In the genomic region with DNA sequence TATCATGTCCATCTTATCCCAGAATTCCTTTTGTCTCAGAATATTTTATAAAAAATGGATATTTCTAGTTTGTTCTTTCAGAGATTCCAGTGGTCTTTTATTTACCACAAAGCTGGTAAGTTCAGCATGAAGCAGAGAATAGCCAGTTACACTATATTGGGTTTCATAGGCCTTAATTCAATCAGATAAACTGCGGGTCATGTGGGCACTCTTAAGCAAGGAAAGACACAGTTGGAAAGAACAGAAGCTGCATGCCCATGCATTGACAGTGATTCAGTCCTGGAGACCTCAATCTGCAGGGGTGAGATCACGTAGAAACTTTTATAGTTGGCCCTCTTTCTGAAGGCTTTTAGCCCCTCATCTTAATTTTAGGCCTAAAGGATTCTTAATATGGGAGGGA, we compare ENCODE assay signal across 28 cellular contexts.
"Had no signal": no experiment of that assay in that cellular context is flagged by ENCODE, and none has a peak within 500 bp of the region (broad histone marks: within the 10 kb centered on the region; RNA-seq: fewer than 3 reads in every experiment).

No MANE protein-coding gene starts in this region.

- H3K36me3 ChIP-seq: adrenal gland, brain microvascular endothelial cell, gastrocnemius medialis, heart left ventricle had no signal

- ATAC-seq: activated T-helper 17 cell treated with anti-CD3 and anti-CD28 coated beads, Interleukin-2, amount 50 U/mL, for 72 hours; esophagus mucosa; foreskin keratinocyte; gastrocnemius medialis; heart left ventricle; WTC11 had no signal

- DNase-seq: activated CD4-positive, alpha-beta memory T cell treated with anti-CD3 and anti-CD28 coated beads, Interleukin-2, amount 10 ng/mL, durations not matched to agents 7 days and 5 days; activated CD4-positive, alpha-beta T cell treated with anti-CD3 and anti-CD28 coated beads for 1 hour; activated CD4-positive, alpha-beta T cell treated with anti-CD3 and anti-CD28 coated beads for 4 hours; activated CD4-positive, alpha-beta T cell treated with anti-CD3 and anti-CD28 coated beads, Interleukin-2, amount 10 ng/mL, durations not matched to agents 7 days and 5 days; activated CD4-positive, alpha-beta T cell treated with anti-CD3 and anti-CD28 coated beads, Interleukin-2, amount 50 U/mL, for 4 hours; activated CD8-positive, alpha-beta memory T cell treated with anti-CD3 and anti-CD28 coated beads, Interleukin-2, amount 50 U/mL, for 48 hours; activated effector memory CD4-positive, alpha-beta T cell treated with Interleukin-2 at 50 U/mL for 16 hours; activated gamma-delta T cell treated with Interleukin-2 at 50 U/mL for 16 hours; activated naive CD4-positive, alpha-beta T cell treated with anti-CD3 and anti-CD28 coated beads, Interleukin-2, amount 50 U/mL, for 16 hours; activated naive CD4-positive, alpha-beta T cell treated with Interleukin-2 at 50 U/mL for 16 hours; activated T-cell treated with anti-CD3 and anti-CD28 coated beads for 4 hours; activated T-cell treated with anti-CD3 and anti-CD28 coated beads, Interleukin-2, amount 50 U/mL, for 24 hours; adrenal gland; anterior cingulate cortex; brain microvascular endothelial cell; dorsolateral prefrontal cortex; effector memory CD4-positive, alpha-beta T cell; endodermal cell; foreskin keratinocyte; gastrocnemius medialis; glutamatergic neuron; heart left ventricle; T-helper 2 cell had no signal

- H3K4me3 ChIP-seq: adrenal gland, coronary artery, dorsolateral prefrontal cortex, gastrocnemius medialis, heart left ventricle had no signal

- H3K27me3 ChIP-seq: adrenal gland, brain microvascular endothelial cell, foreskin keratinocyte, gastrocnemius medialis, heart left ventricle had no signal

- H3K4me1 ChIP-seq: adrenal gland, gastrocnemius medialis had no signal

- H3K27ac ChIP-seq: adrenal gland, brain microvascular endothelial cell, coronary artery, dorsolateral prefrontal cortex, foreskin keratinocyte, gastrocnemius medialis, heart left ventricle, VCaP had no signal

- H3K9me3 ChIP-seq: adrenal gland, gastrocnemius medialis, heart left ventricle had no signal
